ENCODE assay signal across 12 cellular contexts in the genomic region with DNA sequence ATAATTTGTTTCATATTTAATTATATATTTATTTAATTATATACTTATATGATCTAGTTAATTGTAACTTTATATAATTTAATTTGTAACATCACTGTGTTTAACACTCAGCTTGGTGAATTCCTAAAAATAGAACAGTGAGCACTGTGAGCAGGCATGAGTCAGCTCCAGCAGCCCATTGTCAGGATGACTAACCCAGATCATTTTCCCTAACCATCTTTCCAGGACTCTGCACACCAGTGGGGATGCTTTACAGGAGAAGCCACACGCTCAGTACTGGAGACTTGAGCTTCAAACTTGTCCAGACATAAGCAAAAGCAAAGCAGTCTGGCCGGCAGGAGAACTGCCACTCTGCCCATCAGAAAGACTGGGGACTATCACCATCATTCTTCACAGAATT.
DNase-seq lines count a peak whose midpoint lies in the region; ATAC-seq, FAIRE-seq and TF ChIP-seq lines count a peak whose summit lies in the region.
"Had no signal": no experiment of that assay in that cellular context is flagged by ENCODE, and none has a peak within 500 bp of the region (broad histone marks: within the 10 kb centered on the region; RNA-seq: fewer than 3 reads in every experiment).

No MANE protein-coding gene starts in this region.

- no peak for FAIRE-seq in urothelium cell line (lab: Jason Lieb, UNC)

- H3K4me3 ChIP-seq in left ventricle myocardium inferior, result no peak overlapping the region

- DNase-seq in left ventricle myocardium superior (no peak), left ventricle myocardium inferior (no peak), amniotic epithelial cell (ENCODE audit: low read depth) (peak; percentile 65), glomerular visceral epithelial cell (ENCODE audit: extremely low spot score) (peak; percentile 80), urothelium cell line (ENCODE audit: low spot score) (peak; percentile 73), SKM-1 (lab: John Stamatoyannopoulos, UW; ENCODE audit: unreplicated experiment) (no peak)
- DNase-seq in activated CD8-positive, alpha-beta memory T cell treated with anti-CD3 and anti-CD28 coated beads, Interleukin-2, amount 50 U/mL, for 48 hours, result no peak
- DNase-seq in activated T-cell treated with anti-CD3 and anti-CD28 coated beads, Interleukin-2, amount 50 U/mL, for 1 hour, result no peak
- DNase-seq: AML-193; endodermal cell; stimulated activated naive B cell treated with anti-CD40 and anti-IgM and Interleukin-4, amounts not matched to agents 10 μg/mL and 1 μg/mL and 100 μg/mL, for 72 hours; WERI-Rb-1 had no signal

- peak; percentile 41 for ATAC-seq in left ventricle myocardium superior
- ATAC-seq: stimulated activated naive B cell treated with anti-CD40 and anti-IgM and Interleukin-4, amounts not matched to agents 10 μg/mL and 1 μg/mL and 100 μg/mL, for 72 hours had no signal

- H3K27me3 ChIP-seq in left ventricle myocardium inferior (ENCODE audit: low read depth), result no peaks in the 10 kb centered on the region

- intact Hi-C loops in left ventricle myocardium superior (cut with micrococcal nuclease) (no loop called here), left ventricle myocardium inferior (cut with micrococcal nuclease) (no loop called here)

- TF ChIP-seq CTCF in left ventricle myocardium inferior (IDR thresholded peaks at IDR 0.05; ENCODE audit: borderline replicate concordance), result no peak

- no peaks in the 10 kb centered on the region for H3K36me3 ChIP-seq in left ventricle myocardium inferior
- H3K36me3 ChIP-seq: WERI-Rb-1 had no signal

- no peak overlapping the region for H3K27ac ChIP-seq in left ventricle myocardium inferior (replicated peaks)
- H3K27ac ChIP-seq: WERI-Rb-1 had no signal

- no peaks in the 10 kb centered on the region for H3K9me3 ChIP-seq in left ventricle myocardium inferior (replicated peaks)

- H3K4me1 ChIP-seq in left ventricle myocardium inferior, result peaks cover 32% of the 10 kb centered on the region

Comparison
In these comparisons a context has a peak if more than half of its experiments do, and no peak if none do; other contexts are left out.
1. DNase-seq: peak in amniotic epithelial cell (single experiment), glomerular visceral epithelial cell (single experiment) and urothelium cell line (single experiment); none in left ventricle myocardium superior (single experiment), left ventricle myocardium inferior (single experiment), SKM-1 (single experiment), activated CD8-positive, alpha-beta memory T cell treated with anti-CD3 and anti-CD28 coated beads, Interleukin-2, amount 50 U/mL, for 48 hours (single experiment) and activated T-cell treated with anti-CD3 and anti-CD28 coated beads, Interleukin-2, amount 50 U/mL, for 1 hour (single experiment).